ENCODE assay signal across 16 cellular contexts in the genomic region with DNA sequence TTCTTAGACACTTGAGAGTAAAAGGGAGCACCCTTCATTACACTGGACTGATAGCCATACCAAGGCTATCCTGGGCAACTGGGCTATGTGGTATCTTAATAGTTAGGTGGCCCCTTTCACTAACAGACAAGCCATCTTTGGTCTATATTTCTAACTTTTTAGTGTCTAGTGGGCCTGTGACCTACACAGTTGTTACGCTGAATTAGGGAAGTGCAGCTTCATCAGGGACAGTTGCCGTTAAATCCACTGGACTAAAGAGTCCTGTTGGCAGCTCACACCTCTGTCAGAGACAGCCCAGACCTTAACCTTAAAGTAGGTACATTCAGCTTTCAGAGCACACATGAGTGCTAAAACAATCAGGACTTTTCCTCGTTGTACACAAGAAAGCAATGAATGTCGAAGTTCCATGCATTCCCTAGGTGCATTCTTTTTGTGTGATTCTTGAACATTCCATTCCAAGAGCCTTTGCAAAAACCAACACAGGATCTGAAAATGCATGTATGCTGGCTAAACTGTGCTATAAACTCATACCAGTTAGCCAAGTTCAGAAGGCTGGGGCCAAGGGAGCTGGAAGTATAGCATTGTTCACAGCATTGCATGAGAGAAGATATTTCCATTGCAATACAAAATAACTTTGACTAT.
A peak's percentile ranks its signal among the peaks of the same experiment; 100 is the strongest.
DNase-seq lines count a peak whose midpoint lies in the region; ATAC-seq and TF ChIP-seq lines count a peak whose summit lies in the region.
"Had no signal": no experiment of that assay in that cellular context is flagged by ENCODE, and none has a peak within 500 bp of the region (broad histone marks: within the 10 kb centered on the region; RNA-seq: fewer than 3 reads in every experiment).

No MANE protein-coding gene starts in this region.

- DNase-seq in AG04449 (ENCODE audit: low read depth, low spot score) (peak; percentile 91), LHCN-M2 (ENCODE audit: low read depth) (peak; percentile 55), dermis blood vessel endothelial cell (peak; percentile 14), kidney tubule cell (ENCODE audit: low spot score) (peak; percentile 85)
- no peak for DNase-seq in activated CD4-positive, alpha-beta memory T cell treated with anti-CD3 and anti-CD28 coated beads for 36 hours
- DNase-seq: body of pancreas, DMS153, left ventricle myocardium superior, NCI-H1436, NCI-H748 treated with DMSO at 0.1 percent for 48 hours, SIG-M5 had no signal

- CTCF ChIA-PET in AG04449 (lab: Yijun Ruan, JAX) = interaction anchor here (0.8 to 2.2 kb wide), 2 partner anchors 9 to 24 kb away, joined by 3 to 11 read pairs; no protein-coding TSS in a partner anchor
- CTCF ChIA-PET in activated CD4-positive, alpha-beta memory T cell treated with anti-CD3 and anti-CD28 coated beads for 36 hours (lab: Charles Lee) = no interaction called here

- peaks cover 5% of the 10 kb centered on the region for H3K9me3 Mint-ChIP-seq in activated CD4-positive, alpha-beta memory T cell treated with anti-CD3 and anti-CD28 coated beads for 36 hours

- H3K4me1 Mint-ChIP-seq in activated CD4-positive, alpha-beta memory T cell treated with anti-CD3 and anti-CD28 coated beads for 36 hours (ENCODE audit: low read depth) = no peaks in the 10 kb centered on the region

- no peak for TF ChIP-seq CTCF in AG04449 (IDR thresholded peaks at IDR 0.05; ENCODE audit: insufficient read depth, low read length, missing control alignments)

- H3K4me3 ChIP-seq in AG04449 (ENCODE audit: low read depth, low read length) = no peak overlapping the region
- H3K4me3 ChIP-seq: body of pancreas had no signal

- H3K36me3 Mint-ChIP-seq in activated CD4-positive, alpha-beta memory T cell treated with anti-CD3 and anti-CD28 coated beads for 36 hours = no peaks in the 10 kb centered on the region

- no peak overlapping the region for H3K4me3 Mint-ChIP-seq in activated CD4-positive, alpha-beta memory T cell treated with anti-CD3 and anti-CD28 coated beads for 36 hours

- intact Hi-C loops in activated CD4-positive, alpha-beta memory T cell treated with anti-CD3 and anti-CD28 coated beads for 36 hours (cut with micrococcal nuclease) = no loop called here

- ATAC-seq in GM18868 (IDR thresholded peaks at IDR 0.05; ENCODE audit: unreplicated experiment) (no peak), GM21528 (IDR thresholded peaks at IDR 0.05; ENCODE audit: low FRiP score, unreplicated experiment) (no peak), HG02642 (IDR thresholded peaks at IDR 0.05; ENCODE audit: poor library complexity, unreplicated experiment) (no peak)
- ATAC-seq: body of pancreas, esophagus mucosa, HCT116, left ventricle myocardium superior had no signal

- H3K27me3 Mint-ChIP-seq in activated CD4-positive, alpha-beta memory T cell treated with anti-CD3 and anti-CD28 coated beads for 36 hours = no peaks in the 10 kb centered on the region

- POLR2A ChIA-PET in AG04449 (lab: Yijun Ruan, JAX) = interaction anchor here (0.6 to 1.1 kb wide), 3 partner anchors 24 to 41 kb away, joined by 3 to 4 read pairs (median 3); no protein-coding TSS in a partner anchor
- POLR2A ChIA-PET in activated CD4-positive, alpha-beta memory T cell treated with anti-CD3 and anti-CD28 coated beads for 36 hours (lab: Charles Lee) = no interaction called here

- H3K27ac Mint-ChIP-seq in activated CD4-positive, alpha-beta memory T cell treated with anti-CD3 and anti-CD28 coated beads for 36 hours = no peak overlapping the region
